9 cellular contexts compared by ENCODE assay signal in genomic region chr15:73983211-73983727, GRCh38. TPM values are rescaled to one million over a fixed set of nuclear protein-coding genes. Genes with fewer than 3 reads are reported as not detected.
DNase-seq lines count a peak whose midpoint lies in the region; ATAC-seq and TF ChIP-seq lines count a peak whose summit lies in the region.
"Had no signal": no experiment of that assay in that cellular context is flagged by ENCODE, and none has a peak within 500 bp of the region (broad histone marks: within the 10 kb centered on the region; RNA-seq: fewer than 3 reads in every experiment).

No MANE protein-coding gene starts in this region.

- peak overlapping the region; percentile 77 for H3K4me2 ChIP-seq in HCT116 (ENCODE audit: low read length)

- H3K9ac ChIP-seq in HCT116 (ENCODE audit: low read length): peak overlapping the region; percentile 40

- H3K36me3 Mint-ChIP-seq in activated T-helper 2 cell treated with anti-CD3 and anti-CD28 coated beads, Interferon-gamma antibody, Interleukin-2, Interleukin-4, amounts not matched to agents 10 μg/mL and 5 μg/mL and 100 μg/mL, durations not matched to agents 14 hours and 24 hours and 36 hours (ENCODE audit: low read depth): no peaks in the 10 kb centered on the region
- peaks cover 22% of the 10 kb centered on the region for H3K36me3 Mint-ChIP-seq in stimulated activated memory B cell treated with anti-CD40 and anti-IgM and Interleukin-4, amounts not matched to agents 10 μg/mL and 1 μg/mL and 100 μg/mL, for 72 hours
- no peaks in the 10 kb centered on the region for H3K36me3 Mint-ChIP-seq in activated T-cell treated with anti-CD3 and anti-CD28 coated beads, Interleukin-2, amount 50 U/mL, for 72 hours (ENCODE audit: insufficient read depth in 2 of 2)

- no peak for TF ChIP-seq RAD21 in HCT116 (IDR thresholded peaks at IDR 0.05; ENCODE audit: low read depth)

- POLR2A ChIA-PET in HCT116 (lab: Charles Lee): interaction anchor here (1.2 to 2.2 kb wide), 3 partner anchors 10 to 27 kb away, joined by 5 to 7 read pairs (median 6); partner anchors contain the start of gene PML

- H3K4me3 Mint-ChIP-seq in activated T-helper 2 cell treated with anti-CD3 and anti-CD28 coated beads, Interferon-gamma antibody, Interleukin-2, Interleukin-4, amounts not matched to agents 10 μg/mL and 5 μg/mL and 100 μg/mL, durations not matched to agents 14 hours and 24 hours and 36 hours (ENCODE audit: low read depth): no peak overlapping the region
- no peak overlapping the region for H3K4me3 Mint-ChIP-seq in stimulated activated memory B cell treated with anti-CD40 and anti-IgM and Interleukin-4, amounts not matched to agents 10 μg/mL and 1 μg/mL and 100 μg/mL, for 72 hours
- H3K4me3 Mint-ChIP-seq in activated T-cell treated with anti-CD3 and anti-CD28 coated beads, Interleukin-2, amount 50 U/mL, for 72 hours: no peak overlapping the region

- H3K27me3 ChIP-seq in HCT116 (ENCODE audit: insufficient read depth, low read length) (no peaks in the 10 kb centered on the region), heart left ventricle (no peaks in the 10 kb centered on the region)

- BruUV-seq in HCT116 (replicated peaks; lab: Mats Ljungman, UMichigan): no TSS peak

- peak overlapping the region; percentile 52 for H3K27ac ChIP-seq in HCT116 (ENCODE audit: low read depth, low read length)
- H3K27ac ChIP-seq in heart left ventricle: peak overlapping the region; percentile 90 to 99 (median 96)

- H3K4me3 ChIP-seq in HCT116 (replicated peaks in 1 of 2; ENCODE audit: low read depth in 1 of 2, low read length in 2 of 2) (no peak overlapping the region), heart left ventricle (peak overlapping the region in 1 of 12 donors; percentile 7)

- TF ChIP-seq CTCF in HCT116 (IDR thresholded peaks at IDR 0.05 in 2 of 3, conservative IDR thresholded peaks at IDR 0.05 in 1 of 3; ENCODE audit: borderline replicate concordance in 1 of 3, insufficient read depth in 1 of 3, low read depth in 2 of 3, low read length in 2 of 3): no peak
- no peak for TF ChIP-seq CTCF in heart left ventricle (IDR thresholded peaks at IDR 0.05)

- H4K20me1 ChIP-seq in HCT116 (ENCODE audit: insufficient read depth): no peaks in the 10 kb centered on the region

- no peaks in the 10 kb centered on the region for H3K36me3 ChIP-seq in HCT116 (ENCODE audit: control insufficient read depth in 1 of 2, insufficient read depth in 2 of 2, low read length in 2 of 2)
- H3K36me3 ChIP-seq in heart left ventricle: peaks cover 0 to 28% (median 12%) of the 10 kb centered on the region in 9 donors

- DNase-seq in HCT116 (ENCODE audit: low read depth, low spot score): peak; percentile 24
- DNase-seq in activated T-helper 2 cell treated with anti-CD3 and anti-CD28 coated beads, Interferon-gamma antibody, Interleukin-2, Interleukin-4, amounts not matched to agents 10 μg/mL and 5 μg/mL and 100 μg/mL, durations not matched to agents 14 hours and 24 hours and 36 hours (ENCODE audit: low spot score): no peak
- DNase-seq in heart left ventricle: peak; percentile 59 to 84 (median 76)
- no peak for DNase-seq in NCI-H1092 treated with DMSO at 0.1 percent for 48 hours (lab: John Stamatoyannopoulos, UW)
- DNase-seq in NCI-H2196 (lab: John Stamatoyannopoulos, UW; ENCODE audit: unreplicated experiment): no peak
- no peak for DNase-seq in NCI-H1930 (lab: John Stamatoyannopoulos, UW)
- no peak for DNase-seq in activated T-cell treated with anti-CD3 and anti-CD28 coated beads, Interleukin-2, amount 50 U/mL, for 72 hours
- DNase-seq: foreskin melanocyte had no signal

- peak overlapping the region; percentile 16 for H2AFZ ChIP-seq in HCT116 (ENCODE audit: low read depth, low read length, poor library complexity, severe bottlenecking)

- H3K27ac Mint-ChIP-seq in activated T-helper 2 cell treated with anti-CD3 and anti-CD28 coated beads, Interferon-gamma antibody, Interleukin-2, Interleukin-4, amounts not matched to agents 10 μg/mL and 5 μg/mL and 100 μg/mL, durations not matched to agents 14 hours and 24 hours and 36 hours: peak overlapping the region; percentile 50
- peak overlapping the region; percentile 84 for H3K27ac Mint-ChIP-seq in stimulated activated memory B cell treated with anti-CD40 and anti-IgM and Interleukin-4, amounts not matched to agents 10 μg/mL and 1 μg/mL and 100 μg/mL, for 72 hours
- no peak overlapping the region for H3K27ac Mint-ChIP-seq in activated T-cell treated with anti-CD3 and anti-CD28 coated beads, Interleukin-2, amount 50 U/mL, for 72 hours

- peaks cover 28% of the 10 kb centered on the region for H3K4me1 Mint-ChIP-seq in activated T-helper 2 cell treated with anti-CD3 and anti-CD28 coated beads, Interferon-gamma antibody, Interleukin-2, Interleukin-4, amounts not matched to agents 10 μg/mL and 5 μg/mL and 100 μg/mL, durations not matched to agents 14 hours and 24 hours and 36 hours (ENCODE audit: low read depth)
- H3K4me1 Mint-ChIP-seq in stimulated activated memory B cell treated with anti-CD40 and anti-IgM and Interleukin-4, amounts not matched to agents 10 μg/mL and 1 μg/mL and 100 μg/mL, for 72 hours: peaks cover 77% of the 10 kb centered on the region
- peaks cover 82% of the 10 kb centered on the region for H3K4me1 Mint-ChIP-seq in activated T-cell treated with anti-CD3 and anti-CD28 coated beads, Interleukin-2, amount 50 U/mL, for 72 hours (ENCODE audit: low read depth)

- peak; percentile 85 for ATAC-seq in HCT116
- peak; percentile 28 to 64 (median 52) for ATAC-seq in heart left ventricle
- no peak for ATAC-seq in stimulated activated memory B cell treated with anti-CD40 and anti-IgM and Interleukin-4, amounts not matched to agents 10 μg/mL and 1 μg/mL and 100 μg/mL, for 72 hours
- ATAC-seq in activated T-cell treated with anti-CD3 and anti-CD28 coated beads, Interleukin-2, amount 50 U/mL, for 72 hours (replicated peaks in 1 of 2): no peak

- 16 to 33% (median 30%) methylated on average over 4 to 10 of the region's 10 CpGs for WGBS in heart left ventricle, 4 donors

- RAD21 ChIA-PET in HCT116 (lab: Charles Lee; ENCODE audit: low non-redundant PET in 1 of 2, low total read pairs in 2 of 2, uncharacterized antibody in 2 of 2, unreplicated experiment in 2 of 2): interaction anchor here (0.6 to 0.9 kb wide), 2 partner anchors 10 kb away, joined by 3 to 8 read pairs; no protein-coding TSS in a partner anchor

- intact Hi-C loops in HCT116 (cut with micrococcal nuclease) (no loop called here), heart left ventricle (cut with DNase I) (loop anchor here in 3 of 10 donors (5.0 kb wide), 2 partner anchors 59 to 334 kb away; no protein-coding TSS in a partner anchor)
- intact Hi-C loops in activated T-helper 2 cell treated with anti-CD3 and anti-CD28 coated beads, Interferon-gamma antibody, Interleukin-2, Interleukin-4, amounts not matched to agents 10 μg/mL and 5 μg/mL and 100 μg/mL, durations not matched to agents 14 hours and 24 hours and 36 hours (cut with micrococcal nuclease): no loop called here

- H3K9me3 ChIP-seq in HCT116 (ENCODE audit: control insufficient read depth in 1 of 2, insufficient read depth in 1 of 2, low read depth in 1 of 2, low read length in 2 of 2) (no peaks in the 10 kb centered on the region), heart left ventricle (no peaks in the 10 kb centered on the region)

- CTCF ChIA-PET in HCT116 (lab: Charles Lee): interaction anchor here (0.6 to 2.9 kb wide), 9 partner anchors 10 to 338 kb away, joined by 3 to 27 read pairs (median 4); partner anchors contain the start of gene PML

- H3K27me3 Mint-ChIP-seq in activated T-helper 2 cell treated with anti-CD3 and anti-CD28 coated beads, Interferon-gamma antibody, Interleukin-2, Interleukin-4, amounts not matched to agents 10 μg/mL and 5 μg/mL and 100 μg/mL, durations not matched to agents 14 hours and 24 hours and 36 hours (ENCODE audit: low read depth): no peaks in the 10 kb centered on the region
- no peaks in the 10 kb centered on the region for H3K27me3 Mint-ChIP-seq in stimulated activated memory B cell treated with anti-CD40 and anti-IgM and Interleukin-4, amounts not matched to agents 10 μg/mL and 1 μg/mL and 100 μg/mL, for 72 hours
- H3K27me3 Mint-ChIP-seq in activated T-cell treated with anti-CD3 and anti-CD28 coated beads, Interleukin-2, amount 50 U/mL, for 72 hours (ENCODE audit: low read depth): no peaks in the 10 kb centered on the region

- TF ChIP-seq POLR2A in HCT116 (IDR thresholded peaks at IDR 0.05; ENCODE audit: borderline replicate concordance, extremely low read depth, insufficient read depth, insufficient read length) (no peak), heart left ventricle (IDR thresholded peaks at IDR 0.05) (no peak)

- H3K4me1 ChIP-seq in HCT116 (ENCODE audit: control insufficient read depth in 1 of 2, insufficient read depth in 2 of 2, low read length in 2 of 2) (peaks cover 23 to 39% of the 10 kb centered on the region in 2 experiments), heart left ventricle (peaks cover 23 to 88% (median 74%) of the 10 kb centered on the region in 12 donors)

- H3K9me2 ChIP-seq in HCT116 (ENCODE audit: insufficient read depth): no peaks in the 10 kb centered on the region

- H3K79me2 ChIP-seq in HCT116 (ENCODE audit: insufficient read depth, low read length): no peaks in the 10 kb centered on the region

- H3K9me3 Mint-ChIP-seq in activated T-helper 2 cell treated with anti-CD3 and anti-CD28 coated beads, Interferon-gamma antibody, Interleukin-2, Interleukin-4, amounts not matched to agents 10 μg/mL and 5 μg/mL and 100 μg/mL, durations not matched to agents 14 hours and 24 hours and 36 hours: no peaks in the 10 kb centered on the region
- no peaks in the 10 kb centered on the region for H3K9me3 Mint-ChIP-seq in stimulated activated memory B cell treated with anti-CD40 and anti-IgM and Interleukin-4, amounts not matched to agents 10 μg/mL and 1 μg/mL and 100 μg/mL, for 72 hours
- no peaks in the 10 kb centered on the region for H3K9me3 Mint-ChIP-seq in activated T-cell treated with anti-CD3 and anti-CD28 coated beads, Interleukin-2, amount 50 U/mL, for 72 hours

RNA-seq across cellular contexts. Expression of gene STOML1, which starts 8.8 kb away (rescaled TPM):
- total RNA-seq in HCT116 (2021; ENCODE audit: unreplicated experiment) (5.0 TPM), heart left ventricle (10 to 100 TPM; 25.0 to 41.1 (median 27.4) TPM)
- polyA plus RNA-seq in HCT116 (2012): 3.0 and 4.0 TPM in 2 replicates
- total RNA-seq in activated T-helper 2 cell treated with anti-CD3 and anti-CD28 coated beads, Interferon-gamma antibody, Interleukin-2, Interleukin-4, amounts not matched to agents 10 μg/mL and 5 μg/mL and 100 μg/mL, durations not matched to agents 14 hours and 24 hours and 36 hours: 8.6 and 9.2 TPM in 2 replicates
- polyA plus RNA-seq in heart left ventricle: 10 to 100 TPM; 27.7 to 38.9 TPM
- 10 to 100 TPM in 1 of 2 donors, 1 to 10 TPM in 1; 7.2 to 15.1 TPM for total RNA-seq in activated T-cell treated with anti-CD3 and anti-CD28 coated beads, Interleukin-2, amount 50 U/mL, for 72 hours

RNA-seq across cellular contexts. Expression of gene PML, which starts 11.2 kb away (rescaled TPM):
- total RNA-seq in HCT116 (2021; ENCODE audit: unreplicated experiment) (28.1 TPM), heart left ventricle (10 to 100 TPM; 18.4 to 68.7 (median 28.0) TPM)
- polyA plus RNA-seq in HCT116 (2012): 23.1 and 29.6 TPM in 2 replicates
- total RNA-seq in activated T-helper 2 cell treated with anti-CD3 and anti-CD28 coated beads, Interferon-gamma antibody, Interleukin-2, Interleukin-4, amounts not matched to agents 10 μg/mL and 5 μg/mL and 100 μg/mL, durations not matched to agents 14 hours and 24 hours and 36 hours: 64.5 and 70.2 TPM in 2 replicates
- 10 to 100 TPM; 17.0 to 20.8 TPM for polyA plus RNA-seq in heart left ventricle
- 10 to 100 TPM; 70.9 to 71.6 TPM for total RNA-seq in activated T-cell treated with anti-CD3 and anti-CD28 coated beads, Interleukin-2, amount 50 U/mL, for 72 hours

RNA-seq across cellular contexts. Expression of gene LOXL1, which starts 57.0 kb away (rescaled TPM):
- total RNA-seq in HCT116 (2021; ENCODE audit: unreplicated experiment) (14.9 TPM), heart left ventricle (10 to 100 TPM; 20.7 to 79.5 (median 30.4) TPM)
- polyA plus RNA-seq in HCT116 (2012): 18.6 and 21.7 TPM in 2 replicates
- total RNA-seq in activated T-helper 2 cell treated with anti-CD3 and anti-CD28 coated beads, Interferon-gamma antibody, Interleukin-2, Interleukin-4, amounts not matched to agents 10 μg/mL and 5 μg/mL and 100 μg/mL, durations not matched to agents 14 hours and 24 hours and 36 hours: 0.84 and 0.99 TPM in 2 replicates
- 10 to 100 TPM; 28.8 to 36.1 TPM for polyA plus RNA-seq in heart left ventricle
- 1 to 10 TPM; 1.9 to 2.5 TPM for total RNA-seq in activated T-cell treated with anti-CD3 and anti-CD28 coated beads, Interleukin-2, amount 50 U/mL, for 72 hours

Comparison
In these comparisons a context has a peak if more than half of its experiments do, and no peak if none do; other contexts are left out.
1. ATAC-seq: peak in HCT116 (single experiment) and heart left ventricle (4 of 4); none in stimulated activated memory B cell treated with anti-CD40 and anti-IgM and Interleukin-4, amounts not matched to agents 10 μg/mL and 1 μg/mL and 100 μg/mL, for 72 hours (single experiment) and activated T-cell treated with anti-CD3 and anti-CD28 coated beads, Interleukin-2, amount 50 U/mL, for 72 hours (0 of 2).
2. DNase-seq: peak in HCT116 (single experiment) and heart left ventricle (5 of 5); none in activated T-helper 2 cell treated with anti-CD3 and anti-CD28 coated beads, Interferon-gamma antibody, Interleukin-2, Interleukin-4, amounts not matched to agents 10 μg/mL and 5 μg/mL and 100 μg/mL, durations not matched to agents 14 hours and 24 hours and 36 hours (single experiment), NCI-H1092 treated with DMSO at 0.1 percent for 48 hours (single experiment), NCI-H2196 (single experiment), NCI-H1930 (0 of 2) and activated T-cell treated with anti-CD3 and anti-CD28 coated beads, Interleukin-2, amount 50 U/mL, for 72 hours (0 of 2).